18 cellular contexts compared by ENCODE assay signal in the genomic region with DNA sequence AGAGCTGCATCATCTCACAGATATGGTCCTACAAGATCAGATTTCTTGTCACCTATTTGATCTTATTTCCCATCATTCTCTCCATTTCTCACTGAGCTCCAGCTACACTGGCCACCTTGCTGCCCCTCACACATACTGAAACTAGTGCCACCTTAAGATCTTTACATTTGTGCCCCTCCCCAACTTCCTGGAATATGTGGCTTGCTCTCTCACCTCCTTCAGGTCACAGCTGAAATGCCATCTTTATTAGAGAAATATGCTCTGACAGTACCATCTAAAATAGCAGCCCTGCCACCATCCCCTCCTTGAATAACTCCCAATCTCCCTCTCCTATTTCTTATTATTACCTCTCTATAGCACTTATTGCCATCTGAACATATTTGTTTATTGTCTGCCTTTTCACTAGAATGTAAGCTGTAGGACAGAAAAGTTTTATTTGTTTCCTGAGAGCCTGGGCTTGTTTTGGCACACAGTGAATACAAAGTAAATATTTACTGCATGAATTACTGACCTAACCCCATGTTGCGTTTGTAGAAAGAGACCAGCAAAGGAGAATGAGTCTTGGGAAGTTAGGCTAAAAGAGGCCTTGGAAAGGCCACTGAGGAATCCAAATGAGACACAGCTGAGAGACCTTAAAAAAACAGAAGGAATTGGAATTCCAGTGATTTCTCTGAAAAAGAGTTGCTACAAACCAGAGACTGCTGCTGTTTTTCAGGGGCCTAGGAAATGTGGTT. TPM values are rescaled to one million over a fixed set of nuclear protein-coding genes. Genes with fewer than 3 reads are reported as not detected.
DNase-seq lines count a peak whose midpoint lies in the region; ATAC-seq, FAIRE-seq and TF ChIP-seq lines count a peak whose summit lies in the region.
"Had no signal": no experiment of that assay in that cellular context is flagged by ENCODE, and none has a peak within 500 bp of the region (broad histone marks: within the 10 kb centered on the region; RNA-seq: fewer than 3 reads in every experiment).

No MANE protein-coding gene starts in this region.

- H2BK120ac ChIP-seq in mesenchymal stem cell (ENCODE audit: low read depth, low read length) = no peak overlapping the region

- no peak overlapping the region for H3K4me3 Mint-ChIP-seq in activated T-cell treated with anti-CD3 and anti-CD28 coated beads, Interleukin-2, amount 50 U/mL, for 4 hours
- H3K4me3 Mint-ChIP-seq: T-cell, WTC11 had no signal

- no peak overlapping the region for H3K14ac ChIP-seq in mesenchymal stem cell (ENCODE audit: low read length in 2 of 2)

- H2AFZ ChIP-seq in OCI-LY7 (ENCODE audit: low read length) (peak overlapping the region; percentile 87), mesenchymal stem cell (ENCODE audit: low read depth, low read length) (no peak overlapping the region)

- H3K27me3 ChIP-seq in mesenchymal stem cell (ENCODE audit: control insufficient read depth in 1 of 2, insufficient read depth in 1 of 2, low read length in 2 of 2) = peaks cover 0 to 8% of the 10 kb centered on the region in 2 experiments
- H3K27me3 ChIP-seq: ovary had no signal

- peak; percentile 22 to 28 for DNase-seq in NCI-H2081 (lab: John Stamatoyannopoulos, UW)
- no peak for DNase-seq in NCI-H2081 treated with DMSO at 0.1 percent for 48 hours (lab: John Stamatoyannopoulos, UW)
- DNase-seq in GM18507 (ENCODE audit: extremely low spot score, insufficient read length, low read depth) = no peak
- DNase-seq in OCI-LY7 (ENCODE audit: low spot score) = peak; percentile 41
- peak; percentile 43 for DNase-seq in mesenchymal stem cell
- DNase-seq in activated T-cell treated with anti-CD3 and anti-CD28 coated beads, Interleukin-2, amount 50 U/mL, for 4 hours = no peak
- DNase-seq in GOT3 (lab: John Stamatoyannopoulos, UW) = no peak
- DNase-seq: GF-D8, NCI-H1436 treated with DMSO at 0.1 percent for 48 hours had no signal

- no peaks in the 10 kb centered on the region for H3K9me3 Mint-ChIP-seq in activated T-cell treated with anti-CD3 and anti-CD28 coated beads, Interleukin-2, amount 50 U/mL, for 4 hours
- H3K9me3 Mint-ChIP-seq: T-cell, WTC11 had no signal

- H3K4me2 ChIP-seq in OCI-LY7 (ENCODE audit: low read length) (peak overlapping the region; percentile 57), mesenchymal stem cell (ENCODE audit: low read length, poor library complexity, severe bottlenecking) (no peak overlapping the region)
- H3K4me2 ChIP-seq: smooth muscle cell had no signal

- ATAC-seq in GM21786 (IDR thresholded peaks at IDR 0.05; ENCODE audit: unreplicated experiment) = no peak
- no peak for ATAC-seq in activated T-cell treated with anti-CD3 and anti-CD28 coated beads, Interleukin-2, amount 50 U/mL, for 4 hours

- no peaks in the 10 kb centered on the region for H3K27me3 Mint-ChIP-seq in activated T-cell treated with anti-CD3 and anti-CD28 coated beads, Interleukin-2, amount 50 U/mL, for 4 hours (ENCODE audit: low read depth)

- no peaks in the 10 kb centered on the region for H3K36me3 Mint-ChIP-seq in activated T-cell treated with anti-CD3 and anti-CD28 coated beads, Interleukin-2, amount 50 U/mL, for 4 hours (ENCODE audit: insufficient read depth)
- H3K36me3 Mint-ChIP-seq: T-cell, WTC11 had no signal

- POLR2A ChIA-PET in OCI-LY7 (lab: Charles Lee) = interaction anchor here (0.7 to 4.6 kb wide), 13 partner anchors 8 to 503 kb away, joined by 3 to 65 read pairs (median 4); a partner anchor contains a TSS

- no peak overlapping the region for H2AK5ac ChIP-seq in mesenchymal stem cell (ENCODE audit: low read length, severe bottlenecking)

- H3K27ac ChIP-seq in OCI-LY7 (ENCODE audit: low read depth, low read length, poor library complexity, severe bottlenecking) (peak overlapping the region; percentile 60), mesenchymal stem cell (ENCODE audit: low read length, poor library complexity, severe bottlenecking) (no peak overlapping the region)
- H3K27ac ChIP-seq: breast epithelium, ovary, tibial nerve had no signal

- no peaks in the 10 kb centered on the region for H3K36me3 ChIP-seq in OCI-LY7 (ENCODE audit: insufficient read depth, low read length)
- H3K36me3 ChIP-seq in mesenchymal stem cell (ENCODE audit: control insufficient read depth in 1 of 2, insufficient read depth in 2 of 2, low read depth in 1 of 2, low read length in 2 of 2) = no peaks in the 10 kb centered on the region
- H3K36me3 ChIP-seq: breast epithelium, ovary, tibial nerve had no signal

- peaks cover 20% of the 10 kb centered on the region for H3K4me1 Mint-ChIP-seq in activated T-cell treated with anti-CD3 and anti-CD28 coated beads, Interleukin-2, amount 50 U/mL, for 4 hours (ENCODE audit: low read depth)

- intact Hi-C loops in OCI-LY7 (cut with micrococcal nuclease; ENCODE audit: unreplicated experiment) = loop anchor here (1.0 to 2.0 kb wide), 2 partner anchors 38 to 79 kb away; no protein-coding TSS in a partner anchor

- H3K9me2 ChIP-seq in OCI-LY7 (ENCODE audit: insufficient read depth, low read length) = no peaks in the 10 kb centered on the region

- H4K20me1 ChIP-seq in OCI-LY7 (ENCODE audit: insufficient read depth, low read length) = no peaks in the 10 kb centered on the region

- H3K23ac ChIP-seq in mesenchymal stem cell (ENCODE audit: low read length in 2 of 2) = no peak overlapping the region

- peak; percentile 63 for FAIRE-seq in GM18507 (lab: Jason Lieb, UNC)

- H4K8ac ChIP-seq in mesenchymal stem cell (ENCODE audit: low read length) = no peak overlapping the region

- CTCF ChIA-PET in OCI-LY7 (lab: Charles Lee; ENCODE audit: unreplicated experiment) = interaction anchor here (0.7 to 3.8 kb wide), 5 partner anchors 19 to 79 kb away, joined by 3 to 46 read pairs (median 3); no protein-coding TSS in a partner anchor

- no peak overlapping the region for H3K4me3 ChIP-seq in OCI-LY7 (ENCODE audit: low read depth, low read length, poor library complexity, severe bottlenecking)
- no peak overlapping the region for H3K4me3 ChIP-seq in mesenchymal stem cell (ENCODE audit: insufficient read depth in 1 of 2, low read depth in 1 of 2, low read length in 2 of 2)
- H3K4me3 ChIP-seq: breast epithelium, K562, ovary, smooth muscle cell, tibial nerve had no signal

- BruUV-seq in OCI-LY7 (replicated peaks; lab: Mats Ljungman, UMichigan) = no TSS peak

- H2BK15ac ChIP-seq in mesenchymal stem cell (ENCODE audit: low read depth, poor library complexity, severe bottlenecking) = no peak overlapping the region

- H3K4me1 ChIP-seq in OCI-LY7 (ENCODE audit: insufficient read depth, low read length, poor library complexity, severe bottlenecking) = peaks cover 60% of the 10 kb centered on the region
- H3K4me1 ChIP-seq in mesenchymal stem cell (ENCODE audit: control insufficient read depth, insufficient read depth, low read depth, low read length) = no peaks in the 10 kb centered on the region
- H3K4me1 ChIP-seq: breast epithelium had no signal

- 52% methylated on average over 1 of the region's 1 CpG for WGBS in mesenchymal stem cell

- H3K9me3 ChIP-seq in OCI-LY7 (ENCODE audit: low read length) (no peaks in the 10 kb centered on the region), mesenchymal stem cell (ENCODE audit: control insufficient read depth, low read length) (no peaks in the 10 kb centered on the region)
- H3K9me3 ChIP-seq: breast epithelium, ovary, tibial nerve had no signal

- no peaks in the 10 kb centered on the region for H3K79me1 ChIP-seq in mesenchymal stem cell (replicated peaks; ENCODE audit: low read length, poor library complexity, severe bottlenecking)

- no peak overlapping the region for H3K18ac ChIP-seq in mesenchymal stem cell (ENCODE audit: low read depth in 1 of 2, low read length in 2 of 2)

- no peak overlapping the region for H4K91ac ChIP-seq in mesenchymal stem cell (ENCODE audit: low read length)

- H3K79me2 ChIP-seq in OCI-LY7 (ENCODE audit: insufficient read depth, low read depth, low read length) = no peaks in the 10 kb centered on the region

- H2BK12ac ChIP-seq in mesenchymal stem cell (ENCODE audit: low read length in 2 of 2) = no peak overlapping the region

- peak; percentile 39; the same call in 1 of the 2 replicates for TF ChIP-seq CTCF in OCI-LY7 (conservative IDR thresholded peaks at IDR 0.05; ENCODE audit: low read length)

- no peak overlapping the region for H2BK5ac ChIP-seq in mesenchymal stem cell (ENCODE audit: low read depth, low read length, poor library complexity, severe bottlenecking)

- H3K4ac ChIP-seq in mesenchymal stem cell (ENCODE audit: low read depth in 1 of 2, low read length in 2 of 2) = no peak overlapping the region

- H3K9ac ChIP-seq in mesenchymal stem cell (ENCODE audit: low read length) = no peak overlapping the region

RNA-seq across cellular contexts. Expression of a gene that starts 22.7 kb away (rescaled TPM):
- total RNA-seq in OCI-LY7 (2014; rRNA removed; shearing (Covaris generic)) = 0.08 and 0.73 TPM in 2 replicates
- 18.6 and 21.8 TPM in 2 replicates for total RNA-seq in OCI-LY7 (2022)
- 24.0 TPM for polyA plus RNA-seq in mesenchymal stem cell (2013, experiment 1 of 2)
- polyA plus RNA-seq in mesenchymal stem cell (2013, experiment 2 of 2) = 25.5 TPM
- total RNA-seq in activated T-cell treated with anti-CD3 and anti-CD28 coated beads, Interleukin-2, amount 50 U/mL, for 4 hours = 10 to 100 TPM; 10.0 to 14.9 (median 11.5) TPM

RNA-seq across cellular contexts. Expression of a gene that starts 44.8 kb away (rescaled TPM):
- total RNA-seq in OCI-LY7 (2014; rRNA removed; shearing (Covaris generic)) = 23.8 and 25.4 TPM in 2 replicates
- total RNA-seq in OCI-LY7 (2022) = 29.8 and 38.3 TPM in 2 replicates
- not detected for polyA plus RNA-seq in mesenchymal stem cell (2013, experiment 1 of 2)
- polyA plus RNA-seq in mesenchymal stem cell (2013, experiment 2 of 2) = not detected
- total RNA-seq in activated T-cell treated with anti-CD3 and anti-CD28 coated beads, Interleukin-2, amount 50 U/mL, for 4 hours = 1 to 10 TPM; 1.1 to 3.5 (median 1.2) TPM
- total RNA-seq: A673, smooth muscle cell had no signal
- polyA plus RNA-seq: smooth muscle cell had no signal

Comparison
In these comparisons a context has a peak if more than half of its experiments do, and no peak if none do; other contexts are left out.
1. DNase-seq: peak in NCI-H2081 (2 of 2), OCI-LY7 (single experiment) and mesenchymal stem cell (single experiment); none in NCI-H2081 treated with DMSO at 0.1 percent for 48 hours (single experiment), GM18507 (single experiment), activated T-cell treated with anti-CD3 and anti-CD28 coated beads, Interleukin-2, amount 50 U/mL, for 4 hours (single experiment) and GOT3 (single experiment).
2. RNA of a gene that starts 44.8 kb away (total RNA-seq): 23.8 to 38.3 TPM in OCI-LY7; 1.1 to 3.5 TPM in activated T-cell treated with anti-CD3 and anti-CD28 coated beads, Interleukin-2, amount 50 U/mL, for 4 hours; every median in the first group is over 4 times any median in the second.